27 cellular contexts compared by ENCODE assay signal in genomic region chr3:182686033-182686886, GRCh38.
"Had no signal": no experiment of that assay in that cellular context is flagged by ENCODE, and none has a peak within 500 bp of the region (broad histone marks: within the 10 kb centered on the region; RNA-seq: fewer than 3 reads in every experiment).

No MANE protein-coding gene starts in this region.

- FAIRE-seq: islet of Langerhans had no signal

- ATAC-seq: activated CD4-positive, CD25-positive, alpha-beta regulatory T cell treated with anti-CD3 and anti-CD28 coated beads, Interleukin-2, amount 50 U/mL, for 24 hours; esophagus mucosa; foreskin keratinocyte; heart right ventricle; right cardiac atrium; stimulated activated naive B cell treated with anti-CD40 and anti-IgM and Interleukin-4, amounts not matched to agents 10 μg/mL and 1 μg/mL and 100 μg/mL, for 72 hours had no signal

- DNase-seq: activated CD4-positive, alpha-beta T cell treated with anti-CD3 and anti-CD28 coated beads for 48 hours; activated CD4-positive, alpha-beta T cell treated with anti-CD3 and anti-CD28 coated beads, Interleukin-2, amount 50 U/mL, for 48 hours; activated CD8-positive, alpha-beta memory T cell treated with anti-CD3 and anti-CD28 coated beads for 24 hours; activated gamma-delta T cell; activated naive CD4-positive, alpha-beta T cell treated with anti-CD3 and anti-CD28 coated beads, Interleukin-2, amount 10 ng/mL, durations not matched to agents 7 days and 5 days; activated naive CD8-positive, alpha-beta T cell treated with anti-CD3 and anti-CD28 coated beads, Interleukin-2, amount 10 ng/mL, durations not matched to agents 7 days and 5 days; activated T-cell treated with anti-CD3 and anti-CD28 coated beads, Interleukin-2, amount 50 U/mL, for 1 hour; amniotic stem cell; caudate nucleus; foreskin keratinocyte; heart right ventricle; left ventricle myocardium inferior; naive B cell; nephron progenitor cell; ovary; right cardiac atrium; stimulated activated CD4-positive, alpha-beta T cell treated with anti-CD3 and anti-CD28 coated beads, Interleukin-15, amount 100 ng/mL, for 24 hours; stimulated activated CD4-positive, alpha-beta T cell treated with anti-CD3 and anti-CD28 coated beads, Interleukin-2, amount 100 ng/mL, for 24 hours; stimulated activated naive B cell treated with anti-CD40 and anti-IgM and Interleukin-4, amounts not matched to agents 10 μg/mL and 1 μg/mL and 100 μg/mL, for 72 hours; stomach; thyroid gland; upper lobe of left lung had no signal

- H3K27me3 ChIP-seq: foreskin keratinocyte, ovary, thyroid gland, vagina had no signal

- H3K4me3 ChIP-seq: heart right ventricle, left ventricle myocardium inferior, lung, ovary, stomach, thyroid gland, upper lobe of left lung, vagina had no signal

- H3K9me3 ChIP-seq: heart right ventricle, left ventricle myocardium inferior, ovary, stomach, thyroid gland, upper lobe of left lung, vagina had no signal

- H3K27ac ChIP-seq: foreskin keratinocyte, heart right ventricle, left ventricle myocardium inferior, ovary, stomach, thyroid gland, upper lobe of left lung, vagina had no signal

- H3K36me3 ChIP-seq: heart right ventricle, left ventricle myocardium inferior, ovary, stomach, thyroid gland, upper lobe of left lung, vagina had no signal
